Comparison of ENCODE assay signal across 1 cellular context in the genomic region with DNA sequence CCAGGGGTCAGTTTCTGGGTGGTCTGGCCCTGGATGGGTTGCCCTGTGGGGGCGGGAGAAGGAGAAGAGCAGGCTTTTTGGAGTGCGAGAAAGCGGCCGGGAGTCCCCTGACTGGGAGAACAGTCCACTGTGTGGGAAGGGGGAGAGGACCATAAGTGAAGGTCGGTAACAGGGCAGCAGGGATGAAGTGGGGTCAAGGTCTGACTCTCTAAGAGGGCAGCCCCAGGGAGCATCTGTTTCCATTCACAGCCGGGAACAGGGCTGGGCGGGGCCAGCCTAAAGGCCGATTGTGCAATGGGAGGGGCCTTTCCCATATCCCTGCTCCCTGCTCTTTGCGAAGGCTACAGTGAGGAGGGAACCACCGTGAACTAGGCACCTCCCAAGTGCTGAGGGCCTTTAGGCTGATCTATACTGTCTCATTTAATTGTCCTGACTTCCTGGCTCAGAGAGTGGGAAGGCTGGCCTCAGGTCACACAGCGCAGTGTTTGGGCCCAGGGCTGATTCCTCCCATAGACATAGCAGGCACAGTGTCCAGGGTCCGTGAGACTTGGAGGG.
TF ChIP-seq lines count a peak whose summit lies in the region.

No MANE protein-coding gene starts in this region.

TF ChIP-seq in GM23338, 12 proteins besides CTCF, POLR2A, EP300 and RAD21 (continued from another document):
- TF ChIP-seq, protein P1, sequence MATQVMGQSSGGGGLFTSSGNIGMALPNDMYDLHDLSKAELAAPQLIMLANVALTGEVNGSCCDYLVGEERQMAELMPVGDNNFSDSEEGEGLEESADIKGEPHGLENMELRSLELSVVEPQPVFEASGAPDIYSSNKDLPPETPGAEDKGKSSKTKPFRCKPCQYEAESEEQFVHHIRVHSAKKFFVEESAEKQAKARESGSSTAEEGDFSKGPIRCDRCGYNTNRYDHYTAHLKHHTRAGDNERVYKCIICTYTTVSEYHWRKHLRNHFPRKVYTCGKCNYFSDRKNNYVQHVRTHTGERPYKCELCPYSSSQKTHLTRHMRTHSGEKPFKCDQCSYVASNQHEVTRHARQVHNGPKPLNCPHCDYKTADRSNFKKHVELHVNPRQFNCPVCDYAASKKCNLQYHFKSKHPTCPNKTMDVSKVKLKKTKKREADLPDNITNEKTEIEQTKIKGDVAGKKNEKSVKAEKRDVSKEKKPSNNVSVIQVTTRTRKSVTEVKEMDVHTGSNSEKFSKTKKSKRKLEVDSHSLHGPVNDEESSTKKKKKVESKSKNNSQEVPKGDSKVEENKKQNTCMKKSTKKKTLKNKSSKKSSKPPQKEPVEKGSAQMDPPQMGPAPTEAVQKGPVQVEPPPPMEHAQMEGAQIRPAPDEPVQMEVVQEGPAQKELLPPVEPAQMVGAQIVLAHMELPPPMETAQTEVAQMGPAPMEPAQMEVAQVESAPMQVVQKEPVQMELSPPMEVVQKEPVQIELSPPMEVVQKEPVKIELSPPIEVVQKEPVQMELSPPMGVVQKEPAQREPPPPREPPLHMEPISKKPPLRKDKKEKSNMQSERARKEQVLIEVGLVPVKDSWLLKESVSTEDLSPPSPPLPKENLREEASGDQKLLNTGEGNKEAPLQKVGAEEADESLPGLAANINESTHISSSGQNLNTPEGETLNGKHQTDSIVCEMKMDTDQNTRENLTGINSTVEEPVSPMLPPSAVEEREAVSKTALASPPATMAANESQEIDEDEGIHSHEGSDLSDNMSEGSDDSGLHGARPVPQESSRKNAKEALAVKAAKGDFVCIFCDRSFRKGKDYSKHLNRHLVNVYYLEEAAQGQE (IDR thresholded peaks at IDR 0.05; ENCODE audit: unreplicated experiment), result no peak
- TF ChIP-seq, protein P2, sequence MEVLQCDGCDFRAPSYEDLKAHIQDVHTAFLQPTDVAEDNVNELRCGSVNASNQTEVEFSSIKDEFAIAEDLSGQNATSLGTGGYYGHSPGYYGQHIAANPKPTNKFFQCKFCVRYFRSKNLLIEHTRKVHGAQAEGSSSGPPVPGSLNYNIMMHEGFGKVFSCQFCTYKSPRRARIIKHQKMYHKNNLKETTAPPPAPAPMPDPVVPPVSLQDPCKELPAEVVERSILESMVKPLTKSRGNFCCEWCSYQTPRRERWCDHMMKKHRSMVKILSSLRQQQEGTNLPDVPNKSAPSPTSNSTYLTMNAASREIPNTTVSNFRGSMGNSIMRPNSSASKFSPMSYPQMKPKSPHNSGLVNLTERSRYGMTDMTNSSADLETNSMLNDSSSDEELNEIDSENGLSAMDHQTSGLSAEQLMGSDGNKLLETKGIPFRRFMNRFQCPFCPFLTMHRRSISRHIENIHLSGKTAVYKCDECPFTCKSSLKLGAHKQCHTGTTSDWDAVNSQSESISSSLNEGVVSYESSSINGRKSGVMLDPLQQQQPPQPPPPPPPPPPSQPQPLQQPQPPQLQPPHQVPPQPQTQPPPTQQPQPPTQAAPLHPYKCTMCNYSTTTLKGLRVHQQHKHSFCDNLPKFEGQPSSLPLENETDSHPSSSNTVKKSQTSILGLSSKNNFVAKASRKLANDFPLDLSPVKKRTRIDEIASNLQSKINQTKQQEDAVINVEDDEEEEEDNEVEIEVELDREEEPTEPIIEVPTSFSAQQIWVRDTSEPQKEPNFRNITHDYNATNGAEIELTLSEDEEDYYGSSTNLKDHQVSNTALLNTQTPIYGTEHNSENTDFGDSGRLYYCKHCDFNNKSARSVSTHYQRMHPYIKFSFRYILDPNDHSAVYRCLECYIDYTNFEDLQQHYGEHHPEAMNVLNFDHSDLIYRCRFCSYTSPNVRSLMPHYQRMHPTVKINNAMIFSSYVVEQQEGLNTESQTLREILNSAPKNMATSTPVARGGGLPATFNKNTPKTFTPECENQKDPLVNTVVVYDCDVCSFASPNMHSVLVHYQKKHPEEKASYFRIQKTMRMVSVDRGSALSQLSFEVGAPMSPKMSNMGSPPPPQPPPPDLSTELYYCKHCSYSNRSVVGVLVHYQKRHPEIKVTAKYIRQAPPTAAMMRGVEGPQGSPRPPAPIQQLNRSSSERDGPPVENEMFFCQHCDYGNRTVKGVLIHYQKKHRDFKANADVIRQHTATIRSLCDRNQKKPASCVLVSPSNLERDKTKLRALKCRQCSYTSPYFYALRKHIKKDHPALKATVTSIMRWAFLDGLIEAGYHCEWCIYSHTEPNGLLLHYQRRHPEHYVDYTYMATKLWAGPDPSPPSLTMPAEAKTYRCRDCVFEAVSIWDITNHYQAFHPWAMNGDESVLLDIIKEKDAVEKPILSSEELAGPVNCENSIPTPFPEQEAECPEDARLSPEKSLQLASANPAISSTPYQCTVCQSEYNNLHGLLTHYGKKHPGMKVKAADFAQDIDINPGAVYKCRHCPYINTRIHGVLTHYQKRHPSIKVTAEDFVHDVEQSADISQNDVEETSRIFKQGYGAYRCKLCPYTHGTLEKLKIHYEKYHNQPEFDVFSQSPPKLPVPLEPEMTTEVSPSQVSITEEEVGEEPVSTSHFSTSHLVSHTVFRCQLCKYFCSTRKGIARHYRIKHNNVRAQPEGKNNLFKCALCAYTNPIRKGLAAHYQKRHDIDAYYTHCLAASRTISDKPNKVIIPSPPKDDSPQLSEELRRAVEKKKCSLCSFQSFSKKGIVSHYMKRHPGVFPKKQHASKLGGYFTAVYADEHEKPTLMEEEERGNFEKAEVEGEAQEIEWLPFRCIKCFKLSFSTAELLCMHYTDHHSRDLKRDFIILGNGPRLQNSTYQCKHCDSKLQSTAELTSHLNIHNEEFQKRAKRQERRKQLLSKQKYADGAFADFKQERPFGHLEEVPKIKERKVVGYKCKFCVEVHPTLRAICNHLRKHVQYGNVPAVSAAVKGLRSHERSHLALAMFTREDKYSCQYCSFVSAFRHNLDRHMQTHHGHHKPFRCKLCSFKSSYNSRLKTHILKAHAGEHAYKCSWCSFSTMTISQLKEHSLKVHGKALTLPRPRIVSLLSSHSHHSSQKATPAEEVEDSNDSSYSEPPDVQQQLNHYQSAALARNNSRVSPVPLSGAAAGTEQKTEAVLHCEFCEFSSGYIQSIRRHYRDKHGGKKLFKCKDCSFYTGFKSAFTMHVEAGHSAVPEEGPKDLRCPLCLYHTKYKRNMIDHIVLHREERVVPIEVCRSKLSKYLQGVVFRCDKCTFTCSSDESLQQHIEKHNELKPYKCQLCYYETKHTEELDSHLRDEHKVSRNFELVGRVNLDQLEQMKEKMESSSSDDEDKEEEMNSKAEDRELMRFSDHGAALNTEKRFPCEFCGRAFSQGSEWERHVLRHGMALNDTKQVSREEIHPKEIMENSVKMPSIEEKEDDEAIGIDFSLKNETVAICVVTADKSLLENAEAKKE (CRISPR knock-in tag; IDR thresholded peaks at IDR 0.05), result no peak
- TF ChIP-seq POLR2AphosphoS5 (IDR thresholded peaks at IDR 0.05; ENCODE audit: low read depth), result no peak
- no peak for TF ChIP-seq CREB1 (CRISPR knock-in tag; IDR thresholded peaks at IDR 0.05; ENCODE audit: low read depth)
- TF ChIP-seq, protein P3, sequence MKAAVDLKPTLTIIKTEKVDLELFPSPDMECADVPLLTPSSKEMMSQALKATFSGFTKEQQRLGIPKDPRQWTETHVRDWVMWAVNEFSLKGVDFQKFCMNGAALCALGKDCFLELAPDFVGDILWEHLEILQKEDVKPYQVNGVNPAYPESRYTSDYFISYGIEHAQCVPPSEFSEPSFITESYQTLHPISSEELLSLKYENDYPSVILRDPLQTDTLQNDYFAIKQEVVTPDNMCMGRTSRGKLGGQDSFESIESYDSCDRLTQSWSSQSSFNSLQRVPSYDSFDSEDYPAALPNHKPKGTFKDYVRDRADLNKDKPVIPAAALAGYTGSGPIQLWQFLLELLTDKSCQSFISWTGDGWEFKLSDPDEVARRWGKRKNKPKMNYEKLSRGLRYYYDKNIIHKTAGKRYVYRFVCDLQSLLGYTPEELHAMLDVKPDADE (IDR thresholded peaks at IDR 0.05), result no peak
- no peak for TF ChIP-seq ZNF114 (CRISPR knock-in tag; IDR thresholded peaks at IDR 0.05)
- TF ChIP-seq EZH2phosphoT487 (IDR thresholded peaks at IDR 0.05; ENCODE audit: unreplicated experiment), result no peak
- TF ChIP-seq EZH2 (IDR thresholded peaks at IDR 0.05; ENCODE audit: low read depth, unreplicated experiment), result no peak
TF ChIP-seq in GM23338: peak in this region for 0.
